8 cellular contexts compared by ENCODE assay signal in the genomic region with DNA sequence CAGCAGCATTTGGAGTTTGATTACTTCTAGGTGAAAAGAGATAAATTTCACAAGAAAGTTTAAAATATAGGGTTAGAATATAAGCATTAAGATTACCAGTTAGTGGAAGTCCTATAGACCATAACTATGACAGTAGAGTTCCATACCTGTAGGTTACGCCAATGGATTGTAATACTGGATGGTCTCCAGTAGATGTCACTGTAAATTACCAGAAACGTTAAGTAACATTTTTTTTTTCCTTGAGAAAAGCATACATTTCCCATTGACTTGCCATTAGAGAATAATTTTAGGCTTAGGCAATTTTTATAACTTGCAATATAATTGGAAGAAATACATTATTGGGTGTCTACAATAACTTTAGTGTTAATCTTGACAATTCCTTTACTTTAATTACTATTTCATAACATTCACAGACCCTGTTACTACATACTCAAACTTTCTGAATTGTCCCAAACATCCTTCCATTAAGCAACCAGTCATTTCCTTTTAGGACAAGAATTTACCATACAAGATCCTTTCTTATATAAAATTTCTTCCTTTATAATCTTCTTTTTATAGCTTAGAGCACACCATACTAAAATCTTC.
A peak's percentile ranks its signal among the peaks of the same experiment; 100 is the strongest.
DNase-seq lines count a peak whose midpoint lies in the region; ATAC-seq and TF ChIP-seq lines count a peak whose summit lies in the region.

No MANE protein-coding gene starts in this region.

- H3K36me3 ChIP-seq in heart right ventricle, result no peaks in the 10 kb centered on the region

- H3K9me3 ChIP-seq in heart right ventricle, result no peaks in the 10 kb centered on the region

- no peaks in the 10 kb centered on the region for H3K4me1 ChIP-seq in heart right ventricle

- peaks cover 2% of the 10 kb centered on the region in 2 donors for H3K9me3 Mint-ChIP-seq in activated T-cell treated with anti-CD3 and anti-CD28 coated beads, Interleukin-2, amount 50 U/mL, for 72 hours

- no peaks in the 10 kb centered on the region for H3K27me3 ChIP-seq in heart right ventricle

- intact Hi-C loops in heart right ventricle (cut with DNase I) (no loop called here), Right ventricle myocardium superior (cut with DNase I) (no loop called here)

- H3K4me3 Mint-ChIP-seq in activated T-cell treated with anti-CD3 and anti-CD28 coated beads, Interleukin-2, amount 50 U/mL, for 72 hours, result no peak overlapping the region

- ATAC-seq in heart right ventricle (no peak), Right ventricle myocardium superior (ENCODE audit: poor library complexity) (no peak), HG02938 (IDR thresholded peaks at IDR 0.05; ENCODE audit: unreplicated experiment) (peak; percentile 70), GM21360 (IDR thresholded peaks at IDR 0.05; ENCODE audit: unreplicated experiment) (no peak)
- no peak for ATAC-seq in activated T-cell treated with anti-CD3 and anti-CD28 coated beads, Interleukin-2, amount 50 U/mL, for 72 hours (replicated peaks in 1 of 2)

- DNase-seq in heart right ventricle (no peak), Right ventricle myocardium superior (no peak), NCI-H82 (lab: John Stamatoyannopoulos, UW) (peak; percentile 22), fibroblast of peridontal ligament (ENCODE audit: extremely low read depth) (peak; percentile 11), DMS79 (lab: John Stamatoyannopoulos, UW) (no peak)
- DNase-seq in activated T-cell treated with anti-CD3 and anti-CD28 coated beads, Interleukin-2, amount 50 U/mL, for 72 hours, result no peak

- no peaks in the 10 kb centered on the region for H3K27me3 Mint-ChIP-seq in activated T-cell treated with anti-CD3 and anti-CD28 coated beads, Interleukin-2, amount 50 U/mL, for 72 hours (ENCODE audit: low read depth)

- no peak overlapping the region for H3K27ac ChIP-seq in heart right ventricle

- H3K4me1 Mint-ChIP-seq in activated T-cell treated with anti-CD3 and anti-CD28 coated beads, Interleukin-2, amount 50 U/mL, for 72 hours (ENCODE audit: low read depth), result no peaks in the 10 kb centered on the region

- no peak overlapping the region for H3K27ac Mint-ChIP-seq in activated T-cell treated with anti-CD3 and anti-CD28 coated beads, Interleukin-2, amount 50 U/mL, for 72 hours

- no peak overlapping the region for H3K4me3 ChIP-seq in heart right ventricle

- no peaks in the 10 kb centered on the region for H3K36me3 Mint-ChIP-seq in activated T-cell treated with anti-CD3 and anti-CD28 coated beads, Interleukin-2, amount 50 U/mL, for 72 hours (ENCODE audit: insufficient read depth in 2 of 2)

- TF ChIP-seq CTCF in heart right ventricle (IDR thresholded peaks at IDR 0.05), result peak in 7 of 9 donors; percentile 25 to 57 (median 45)

- 6 to 13% methylated on average over 2 of the region's 2 CpGs for WGBS in heart right ventricle, 2 donors

Comparison
In these comparisons a context has a peak if more than half of its experiments do, and no peak if none do; other contexts are left out.
1. DNase-seq: peak in NCI-H82 (single experiment) and fibroblast of peridontal ligament (single experiment); none in heart right ventricle (0 of 2), Right ventricle myocardium superior (single experiment), DMS79 (single experiment) and activated T-cell treated with anti-CD3 and anti-CD28 coated beads, Interleukin-2, amount 50 U/mL, for 72 hours (0 of 2).